ENCODE assay signal across 8 cellular contexts in genomic region chr4:33226783-33227182, GRCh38.
"Had no signal": no experiment of that assay in that cellular context is flagged by ENCODE, and none has a peak within 500 bp of the region (broad histone marks: within the 10 kb centered on the region; RNA-seq: fewer than 3 reads in every experiment).

No MANE protein-coding gene starts in this region.

- H3K9ac ChIP-seq: GM23248 had no signal

- H3K4me3 ChIP-seq: GM23248 had no signal

- DNase-seq: GM23248, GOT3, H9, HCEC 1CT, Kasumi-1, KG1 had no signal

- H2AFZ ChIP-seq: GM23248 had no signal

- FAIRE-seq: H54, HTR-8/SVneo had no signal

- H3K27ac ChIP-seq: GM23248 had no signal
